ENCODE assay signal across 11 cellular contexts in genomic region chr17:14048169-14048568, GRCh38. TPM values are rescaled to one million over a fixed set of nuclear protein-coding genes. Genes with fewer than 3 reads are reported as not detected.
DNase-seq lines count a peak whose midpoint lies in the region; ATAC-seq, FAIRE-seq and TF ChIP-seq lines count a peak whose summit lies in the region.
"Had no signal": no experiment of that assay in that cellular context is flagged by ENCODE, and none has a peak within 500 bp of the region (broad histone marks: within the 10 kb centered on the region; RNA-seq: fewer than 3 reads in every experiment).

No MANE protein-coding gene starts in this region.

- H3K36me3 Mint-ChIP-seq in immature natural killer cell: peaks cover 0 to 8% (median 7%) of the 10 kb centered on the region in 3 donors
- no peaks in the 10 kb centered on the region for H3K36me3 Mint-ChIP-seq in CD4-positive, alpha-beta T cell (ENCODE audit: low read depth)

- H3K4me3 Mint-ChIP-seq in immature natural killer cell: no peak overlapping the region
- H3K4me3 Mint-ChIP-seq in CD4-positive, alpha-beta T cell: no peak overlapping the region

- no peak for TF ChIP-seq POLR2A in GM12891 (IDR thresholded peaks at IDR 0.05; ENCODE audit: low read depth, low read length)

- H3K27me3 Mint-ChIP-seq in immature natural killer cell (ENCODE audit: low read depth in 3 of 3): peaks cover 0 to 2% (median 0%) of the 10 kb centered on the region in 3 donors
- H3K27me3 Mint-ChIP-seq in CD4-positive, alpha-beta T cell: no peaks in the 10 kb centered on the region

- DNase-seq in GM13977 (ENCODE audit: low spot score) (peak; percentile 18), WERI-Rb-1 (peak; percentile 18), immature natural killer cell (peak; percentile 2 to 8 (median 7)), GM12891 (ENCODE audit: insufficient read length, low spot score) (no peak), left ventricle myocardium superior (no peak)
- no peak for DNase-seq in CD4-positive, alpha-beta T cell
- DNase-seq: activated naive CD4-positive, alpha-beta T cell; GOT3 had no signal

- intact Hi-C loops in CD4-positive, alpha-beta T cell (cut with DNase I, micrococcal nuclease): no loop called here
- intact Hi-C loops in left ventricle myocardium superior (cut with micrococcal nuclease): no loop called here

- H3K4me1 Mint-ChIP-seq in immature natural killer cell: peaks cover 0 to 3% of the 10 kb centered on the region in 2 donors
- H3K4me1 Mint-ChIP-seq in CD4-positive, alpha-beta T cell (ENCODE audit: low read depth): peaks cover 12% of the 10 kb centered on the region

- FAIRE-seq in GM12891 (lab: Jason Lieb, UNC): no peak
- FAIRE-seq: TTC549 had no signal

- H3K4me3 ChIP-seq in WERI-Rb-1 (ENCODE audit: low read depth, low read length): no peak overlapping the region

- TF ChIP-seq CTCF in C4-2B (conservative IDR thresholded peaks at IDR 0.05) (peak; percentile 69), GM13977 (IDR thresholded peaks at IDR 0.05; ENCODE audit: extremely low read depth, insufficient read depth, missing control alignments) (peak; percentile 40), WERI-Rb-1 (IDR thresholded peaks at IDR 0.05; ENCODE audit: low read depth, low read length) (peak; percentile 69)
- no peak for TF ChIP-seq CTCF in CD4-positive, alpha-beta T cell (IDR thresholded peaks at IDR 0.05)

- no peaks in the 10 kb centered on the region for H3K27me3 ChIP-seq in WERI-Rb-1 (ENCODE audit: insufficient read depth, low read depth, severe bottlenecking)
- H3K27me3 ChIP-seq in CD4-positive, alpha-beta T cell (ENCODE audit: control insufficient read depth, insufficient read depth, low read length): no peaks in the 10 kb centered on the region

- POLR2A ChIA-PET in CD4-positive, alpha-beta T cell (lab: Charles Lee): no interaction called here

- CTCF ChIA-PET in CD4-positive, alpha-beta T cell (lab: Charles Lee): no interaction called here

- H3K27ac Mint-ChIP-seq in immature natural killer cell: no peak overlapping the region
- H3K27ac Mint-ChIP-seq in CD4-positive, alpha-beta T cell: no peak overlapping the region

- H3K27ac ChIP-seq in C4-2B (peak overlapping the region; percentile 28), WERI-Rb-1 (no peak overlapping the region)
- no peak overlapping the region for H3K27ac ChIP-seq in CD4-positive, alpha-beta T cell (ENCODE audit: low read depth, low read length)

- H3K9me3 ChIP-seq in WERI-Rb-1 (ENCODE audit: severe bottlenecking): no peaks in the 10 kb centered on the region
- H3K9me3 ChIP-seq in CD4-positive, alpha-beta T cell (ENCODE audit: control insufficient read depth, low read length): no peaks in the 10 kb centered on the region

- ATAC-seq in HG02623 (IDR thresholded peaks at IDR 0.05; ENCODE audit: unreplicated experiment) (no peak), left ventricle myocardium superior (no peak)
- no peak for ATAC-seq in CD4-positive, alpha-beta T cell (ENCODE audit: poor library complexity)

- no peaks in the 10 kb centered on the region for H3K9me3 Mint-ChIP-seq in immature natural killer cell
- no peaks in the 10 kb centered on the region for H3K9me3 Mint-ChIP-seq in CD4-positive, alpha-beta T cell

- in situ Hi-C loops in GM13977 (cut with MboI; ENCODE audit: low pct_unique_long_range_greater_than_20kb, low sequenced_read_pairs, unreplicated experiment): no loop called here

- peaks cover 7% of the 10 kb centered on the region for H3K36me3 ChIP-seq in WERI-Rb-1

TF ChIP-seq in GM12891, 5 proteins besides CTCF, POLR2A, EP300 and RAD21:
- TF ChIP-seq TAF1 (IDR thresholded peaks at IDR 0.05; ENCODE audit: low read depth, low read length) (no peak), POU2F2 (IDR thresholded peaks at IDR 0.05; ENCODE audit: low read depth, low read length) (no peak), PAX5 (IDR thresholded peaks at IDR 0.05; ENCODE audit: insufficient read depth, low read length, severe bottlenecking) (no peak), SPI1 (IDR thresholded peaks at IDR 0.05; ENCODE audit: low read depth, low read length) (no peak), POLR2AphosphoS5 (IDR thresholded peaks at IDR 0.05; ENCODE audit: low read depth, low read length) (no peak)
TF ChIP-seq in GM12891: peak in this region for 0.

RNA-seq across cellular contexts. Expression of gene COX10, which starts 21.1 kb away (rescaled TPM):
- polyA plus RNA-seq in immature natural killer cell: 10 to 100 TPM; 15.5 to 18.6 (median 16.8) TPM
- 11.7 TPM for polyA plus RNA-seq in GM12891 (2012; ENCODE audit: low read depth, missing spikeins)
- 1 to 10 TPM; 9.1 to 9.9 TPM for total RNA-seq in CD4-positive, alpha-beta T cell
- 50.6 TPM for total RNA-seq in left ventricle myocardium superior

Comparison
In these comparisons a context has a peak if more than half of its experiments do, and no peak if none do; other contexts are left out.
1. DNase-seq: peak in GM13977 (single experiment), WERI-Rb-1 (single experiment) and immature natural killer cell (3 of 3); none in GM12891 (single experiment), CD4-positive, alpha-beta T cell (0 of 10) and left ventricle myocardium superior (single experiment).